1 cellular context compared by ENCODE assay signal in the genomic region with DNA sequence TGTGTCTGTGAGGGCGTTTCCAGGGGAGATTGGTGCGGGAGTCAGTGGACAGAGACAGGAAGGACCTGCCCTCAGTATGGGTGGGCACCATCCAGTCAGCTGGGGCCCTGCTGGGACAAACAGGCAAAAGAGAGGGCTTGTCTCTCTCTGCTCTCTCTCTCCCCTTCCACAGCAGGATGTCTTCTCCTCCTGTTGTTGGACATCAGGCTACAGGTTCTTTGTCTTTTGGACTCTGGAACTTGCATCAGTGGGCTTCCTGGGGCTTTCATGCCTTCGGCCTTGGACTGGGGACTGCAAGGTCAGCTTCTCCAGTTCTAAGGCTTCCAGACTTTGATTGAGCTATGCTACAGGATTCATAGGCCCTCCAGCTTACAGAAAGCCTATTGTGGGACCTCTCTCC.
TF ChIP-seq lines count a peak whose summit lies in the region.

No MANE protein-coding gene starts in this region.

TF ChIP-seq in HepG2, 621 proteins besides CTCF, POLR2A, EP300 and RAD21 (continued from another document and continues in another):
- TF ChIP-seq, protein P1, sequence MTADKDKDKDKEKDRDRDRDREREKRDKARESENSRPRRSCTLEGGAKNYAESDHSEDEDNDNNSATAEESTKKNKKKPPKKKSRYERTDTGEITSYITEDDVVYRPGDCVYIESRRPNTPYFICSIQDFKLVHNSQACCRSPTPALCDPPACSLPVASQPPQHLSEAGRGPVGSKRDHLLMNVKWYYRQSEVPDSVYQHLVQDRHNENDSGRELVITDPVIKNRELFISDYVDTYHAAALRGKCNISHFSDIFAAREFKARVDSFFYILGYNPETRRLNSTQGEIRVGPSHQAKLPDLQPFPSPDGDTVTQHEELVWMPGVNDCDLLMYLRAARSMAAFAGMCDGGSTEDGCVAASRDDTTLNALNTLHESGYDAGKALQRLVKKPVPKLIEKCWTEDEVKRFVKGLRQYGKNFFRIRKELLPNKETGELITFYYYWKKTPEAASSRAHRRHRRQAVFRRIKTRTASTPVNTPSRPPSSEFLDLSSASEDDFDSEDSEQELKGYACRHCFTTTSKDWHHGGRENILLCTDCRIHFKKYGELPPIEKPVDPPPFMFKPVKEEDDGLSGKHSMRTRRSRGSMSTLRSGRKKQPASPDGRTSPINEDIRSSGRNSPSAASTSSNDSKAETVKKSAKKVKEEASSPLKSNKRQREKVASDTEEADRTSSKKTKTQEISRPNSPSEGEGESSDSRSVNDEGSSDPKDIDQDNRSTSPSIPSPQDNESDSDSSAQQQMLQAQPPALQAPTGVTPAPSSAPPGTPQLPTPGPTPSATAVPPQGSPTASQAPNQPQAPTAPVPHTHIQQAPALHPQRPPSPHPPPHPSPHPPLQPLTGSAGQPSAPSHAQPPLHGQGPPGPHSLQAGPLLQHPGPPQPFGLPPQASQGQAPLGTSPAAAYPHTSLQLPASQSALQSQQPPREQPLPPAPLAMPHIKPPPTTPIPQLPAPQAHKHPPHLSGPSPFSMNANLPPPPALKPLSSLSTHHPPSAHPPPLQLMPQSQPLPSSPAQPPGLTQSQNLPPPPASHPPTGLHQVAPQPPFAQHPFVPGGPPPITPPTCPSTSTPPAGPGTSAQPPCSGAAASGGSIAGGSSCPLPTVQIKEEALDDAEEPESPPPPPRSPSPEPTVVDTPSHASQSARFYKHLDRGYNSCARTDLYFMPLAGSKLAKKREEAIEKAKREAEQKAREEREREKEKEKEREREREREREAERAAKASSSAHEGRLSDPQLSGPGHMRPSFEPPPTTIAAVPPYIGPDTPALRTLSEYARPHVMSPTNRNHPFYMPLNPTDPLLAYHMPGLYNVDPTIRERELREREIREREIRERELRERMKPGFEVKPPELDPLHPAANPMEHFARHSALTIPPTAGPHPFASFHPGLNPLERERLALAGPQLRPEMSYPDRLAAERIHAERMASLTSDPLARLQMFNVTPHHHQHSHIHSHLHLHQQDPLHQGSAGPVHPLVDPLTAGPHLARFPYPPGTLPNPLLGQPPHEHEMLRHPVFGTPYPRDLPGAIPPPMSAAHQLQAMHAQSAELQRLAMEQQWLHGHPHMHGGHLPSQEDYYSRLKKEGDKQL (CRISPR knock-in tag; IDR thresholded peaks at IDR 0.05; ENCODE audit: low read depth) = no peak
- TF ChIP-seq, protein P2, sequence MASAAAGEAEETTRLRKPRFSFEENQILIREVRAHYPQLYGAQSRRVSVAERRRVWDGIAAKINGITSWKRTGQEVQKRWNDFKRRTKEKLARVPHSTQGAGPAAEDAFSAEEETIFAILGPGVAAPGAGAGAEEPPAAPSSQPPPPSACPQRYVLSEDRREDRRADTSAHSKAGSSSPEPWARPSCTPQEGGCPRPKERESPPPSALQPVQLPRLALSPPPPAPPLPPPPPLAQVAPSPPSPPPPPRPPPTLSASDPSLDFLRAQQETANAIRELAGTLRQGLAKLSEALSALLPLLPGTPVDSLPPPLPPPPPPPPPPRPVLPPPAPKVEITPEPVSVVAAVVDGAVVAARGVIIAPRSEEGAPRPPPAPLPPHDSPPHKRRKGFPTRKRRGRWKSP (CRISPR knock-in tag; IDR thresholded peaks at IDR 0.05) = no peak
- TF ChIP-seq ZNF777 (CRISPR knock-in tag; IDR thresholded peaks at IDR 0.05) (no peak), ISL2 (CRISPR knock-in tag; IDR thresholded peaks at IDR 0.05) (peak; percentile 89), ZNF615 (CRISPR knock-in tag; IDR thresholded peaks at IDR 0.05; ENCODE audit: borderline replicate concordance) (no peak), ZNF788 (CRISPR knock-in tag; IDR thresholded peaks at IDR 0.05; ENCODE audit: borderline replicate concordance) (no peak), NFKBIZ (CRISPR knock-in tag; IDR thresholded peaks at IDR 0.05) (peak; percentile 45; the same call in 1 of the 2 replicates), SP1 (IDR thresholded peaks at IDR 0.05) (no peak), SP1 (CRISPR knock-in tag; IDR thresholded peaks at IDR 0.05) (no peak), KLF12 (CRISPR knock-in tag; IDR thresholded peaks at IDR 0.05; ENCODE audit: borderline replicate concordance) (no peak), HNF4G (IDR thresholded peaks at IDR 0.05; ENCODE audit: borderline replicate concordance, low read depth, low read length) (peak; percentile 96), HNF4G (CRISPR knock-in tag; IDR thresholded peaks at IDR 0.05; ENCODE audit: borderline replicate concordance, low read depth) (peak; percentile 95), MED1 (CRISPR knock-in tag; IDR thresholded peaks at IDR 0.05) (peak; percentile 75), BCL6 (CRISPR knock-in tag; IDR thresholded peaks at IDR 0.05) (peak; percentile 71), ZNF7 (CRISPR knock-in tag; IDR thresholded peaks at IDR 0.05) (no peak), NFE2L1 (CRISPR knock-in tag; IDR thresholded peaks at IDR 0.05; ENCODE audit: borderline replicate concordance) (no peak), ZNF670 (CRISPR knock-in tag; IDR thresholded peaks at IDR 0.05; ENCODE audit: borderline replicate concordance) (0 out of 2 replicates have a peak, but pooled peaks have one; percentile 39), ZNF737 (CRISPR knock-in tag; IDR thresholded peaks at IDR 0.05; ENCODE audit: borderline replicate concordance) (no peak), NCOA1 (CRISPR knock-in tag; IDR thresholded peaks at IDR 0.05) (0 out of 2 replicates have a peak, but pooled peaks have one; percentile 54), ZNF124 (CRISPR knock-in tag; IDR thresholded peaks at IDR 0.05) (no peak), ZFP36L1 (CRISPR knock-in tag; IDR thresholded peaks at IDR 0.05) (no peak), RFXAP (CRISPR knock-in tag; IDR thresholded peaks at IDR 0.05; ENCODE audit: borderline replicate concordance) (no peak)
- TF ChIP-seq, protein P3, sequence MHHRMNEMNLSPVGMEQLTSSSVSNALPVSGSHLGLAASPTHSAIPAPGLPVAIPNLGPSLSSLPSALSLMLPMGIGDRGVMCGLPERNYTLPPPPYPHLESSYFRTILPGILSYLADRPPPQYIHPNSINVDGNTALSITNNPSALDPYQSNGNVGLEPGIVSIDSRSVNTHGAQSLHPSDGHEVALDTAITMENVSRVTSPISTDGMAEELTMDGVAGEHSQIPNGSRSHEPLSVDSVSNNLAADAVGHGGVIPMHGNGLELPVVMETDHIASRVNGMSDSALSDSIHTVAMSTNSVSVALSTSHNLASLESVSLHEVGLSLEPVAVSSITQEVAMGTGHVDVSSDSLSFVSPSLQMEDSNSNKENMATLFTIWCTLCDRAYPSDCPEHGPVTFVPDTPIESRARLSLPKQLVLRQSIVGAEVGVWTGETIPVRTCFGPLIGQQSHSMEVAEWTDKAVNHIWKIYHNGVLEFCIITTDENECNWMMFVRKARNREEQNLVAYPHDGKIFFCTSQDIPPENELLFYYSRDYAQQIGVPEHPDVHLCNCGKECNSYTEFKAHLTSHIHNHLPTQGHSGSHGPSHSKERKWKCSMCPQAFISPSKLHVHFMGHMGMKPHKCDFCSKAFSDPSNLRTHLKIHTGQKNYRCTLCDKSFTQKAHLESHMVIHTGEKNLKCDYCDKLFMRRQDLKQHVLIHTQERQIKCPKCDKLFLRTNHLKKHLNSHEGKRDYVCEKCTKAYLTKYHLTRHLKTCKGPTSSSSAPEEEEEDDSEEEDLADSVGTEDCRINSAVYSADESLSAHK (CRISPR knock-in tag; IDR thresholded peaks at IDR 0.05; ENCODE audit: borderline replicate concordance) = no peak
- TF ChIP-seq, protein P4, sequence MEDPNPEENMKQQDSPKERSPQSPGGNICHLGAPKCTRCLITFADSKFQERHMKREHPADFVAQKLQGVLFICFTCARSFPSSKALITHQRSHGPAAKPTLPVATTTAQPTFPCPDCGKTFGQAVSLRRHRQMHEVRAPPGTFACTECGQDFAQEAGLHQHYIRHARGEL (CRISPR knock-in tag; IDR thresholded peaks at IDR 0.05) = no peak
- TF ChIP-seq, protein P5, sequence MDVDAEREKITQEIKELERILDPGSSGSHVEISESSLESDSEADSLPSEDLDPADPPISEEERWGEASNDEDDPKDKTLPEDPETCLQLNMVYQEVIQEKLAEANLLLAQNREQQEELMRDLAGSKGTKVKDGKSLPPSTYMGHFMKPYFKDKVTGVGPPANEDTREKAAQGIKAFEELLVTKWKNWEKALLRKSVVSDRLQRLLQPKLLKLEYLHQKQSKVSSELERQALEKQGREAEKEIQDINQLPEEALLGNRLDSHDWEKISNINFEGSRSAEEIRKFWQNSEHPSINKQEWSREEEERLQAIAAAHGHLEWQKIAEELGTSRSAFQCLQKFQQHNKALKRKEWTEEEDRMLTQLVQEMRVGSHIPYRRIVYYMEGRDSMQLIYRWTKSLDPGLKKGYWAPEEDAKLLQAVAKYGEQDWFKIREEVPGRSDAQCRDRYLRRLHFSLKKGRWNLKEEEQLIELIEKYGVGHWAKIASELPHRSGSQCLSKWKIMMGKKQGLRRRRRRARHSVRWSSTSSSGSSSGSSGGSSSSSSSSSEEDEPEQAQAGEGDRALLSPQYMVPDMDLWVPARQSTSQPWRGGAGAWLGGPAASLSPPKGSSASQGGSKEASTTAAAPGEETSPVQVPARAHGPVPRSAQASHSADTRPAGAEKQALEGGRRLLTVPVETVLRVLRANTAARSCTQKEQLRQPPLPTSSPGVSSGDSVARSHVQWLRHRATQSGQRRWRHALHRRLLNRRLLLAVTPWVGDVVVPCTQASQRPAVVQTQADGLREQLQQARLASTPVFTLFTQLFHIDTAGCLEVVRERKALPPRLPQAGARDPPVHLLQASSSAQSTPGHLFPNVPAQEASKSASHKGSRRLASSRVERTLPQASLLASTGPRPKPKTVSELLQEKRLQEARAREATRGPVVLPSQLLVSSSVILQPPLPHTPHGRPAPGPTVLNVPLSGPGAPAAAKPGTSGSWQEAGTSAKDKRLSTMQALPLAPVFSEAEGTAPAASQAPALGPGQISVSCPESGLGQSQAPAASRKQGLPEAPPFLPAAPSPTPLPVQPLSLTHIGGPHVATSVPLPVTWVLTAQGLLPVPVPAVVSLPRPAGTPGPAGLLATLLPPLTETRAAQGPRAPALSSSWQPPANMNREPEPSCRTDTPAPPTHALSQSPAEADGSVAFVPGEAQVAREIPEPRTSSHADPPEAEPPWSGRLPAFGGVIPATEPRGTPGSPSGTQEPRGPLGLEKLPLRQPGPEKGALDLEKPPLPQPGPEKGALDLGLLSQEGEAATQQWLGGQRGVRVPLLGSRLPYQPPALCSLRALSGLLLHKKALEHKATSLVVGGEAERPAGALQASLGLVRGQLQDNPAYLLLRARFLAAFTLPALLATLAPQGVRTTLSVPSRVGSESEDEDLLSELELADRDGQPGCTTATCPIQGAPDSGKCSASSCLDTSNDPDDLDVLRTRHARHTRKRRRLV (CRISPR knock-in tag; IDR thresholded peaks at IDR 0.05) = no peak
- TF ChIP-seq, protein P6, sequence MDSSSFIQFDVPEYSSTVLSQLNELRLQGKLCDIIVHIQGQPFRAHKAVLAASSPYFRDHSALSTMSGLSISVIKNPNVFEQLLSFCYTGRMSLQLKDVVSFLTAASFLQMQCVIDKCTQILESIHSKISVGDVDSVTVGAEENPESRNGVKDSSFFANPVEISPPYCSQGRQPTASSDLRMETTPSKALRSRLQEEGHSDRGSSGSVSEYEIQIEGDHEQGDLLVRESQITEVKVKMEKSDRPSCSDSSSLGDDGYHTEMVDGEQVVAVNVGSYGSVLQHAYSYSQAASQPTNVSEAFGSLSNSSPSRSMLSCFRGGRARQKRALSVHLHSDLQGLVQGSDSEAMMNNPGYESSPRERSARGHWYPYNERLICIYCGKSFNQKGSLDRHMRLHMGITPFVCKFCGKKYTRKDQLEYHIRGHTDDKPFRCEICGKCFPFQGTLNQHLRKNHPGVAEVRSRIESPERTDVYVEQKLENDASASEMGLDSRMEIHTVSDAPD (CRISPR knock-in tag; IDR thresholded peaks at IDR 0.05) = no peak
- TF ChIP-seq, protein P7, sequence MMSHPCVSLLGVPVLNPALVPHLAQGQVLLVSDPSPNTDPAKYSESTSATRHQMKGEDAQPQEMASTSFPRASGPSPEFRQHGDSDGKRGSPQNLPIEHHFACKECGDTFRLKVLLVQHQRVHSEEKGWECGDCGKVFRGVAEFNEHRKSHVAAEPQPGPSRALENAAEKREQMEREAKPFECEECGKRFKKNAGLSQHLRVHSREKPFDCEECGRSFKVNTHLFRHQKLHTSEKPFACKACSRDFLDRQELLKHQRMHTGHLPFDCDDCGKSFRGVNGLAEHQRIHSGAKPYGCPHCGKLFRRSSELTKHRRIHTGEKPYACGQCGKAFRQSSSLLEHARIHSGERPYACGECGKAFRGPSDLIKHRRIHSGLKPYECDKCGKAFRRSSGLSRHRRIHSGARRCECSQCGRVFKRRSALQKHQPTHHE (CRISPR knock-in tag; IDR thresholded peaks at IDR 0.05; ENCODE audit: borderline replicate concordance) = no peak
- TF ChIP-seq, protein P8, sequence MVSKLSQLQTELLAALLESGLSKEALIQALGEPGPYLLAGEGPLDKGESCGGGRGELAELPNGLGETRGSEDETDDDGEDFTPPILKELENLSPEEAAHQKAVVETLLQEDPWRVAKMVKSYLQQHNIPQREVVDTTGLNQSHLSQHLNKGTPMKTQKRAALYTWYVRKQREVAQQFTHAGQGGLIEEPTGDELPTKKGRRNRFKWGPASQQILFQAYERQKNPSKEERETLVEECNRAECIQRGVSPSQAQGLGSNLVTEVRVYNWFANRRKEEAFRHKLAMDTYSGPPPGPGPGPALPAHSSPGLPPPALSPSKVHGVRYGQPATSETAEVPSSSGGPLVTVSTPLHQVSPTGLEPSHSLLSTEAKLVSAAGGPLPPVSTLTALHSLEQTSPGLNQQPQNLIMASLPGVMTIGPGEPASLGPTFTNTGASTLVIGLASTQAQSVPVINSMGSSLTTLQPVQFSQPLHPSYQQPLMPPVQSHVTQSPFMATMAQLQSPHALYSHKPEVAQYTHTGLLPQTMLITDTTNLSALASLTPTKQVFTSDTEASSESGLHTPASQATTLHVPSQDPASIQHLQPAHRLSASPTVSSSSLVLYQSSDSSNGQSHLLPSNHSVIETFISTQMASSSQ (IDR thresholded peaks at IDR 0.05; ENCODE audit: low read depth) = no peak
- TF ChIP-seq, protein P8 (CRISPR knock-in tag; IDR thresholded peaks at IDR 0.05; ENCODE audit: borderline replicate concordance) = no peak
- TF ChIP-seq, protein P9, sequence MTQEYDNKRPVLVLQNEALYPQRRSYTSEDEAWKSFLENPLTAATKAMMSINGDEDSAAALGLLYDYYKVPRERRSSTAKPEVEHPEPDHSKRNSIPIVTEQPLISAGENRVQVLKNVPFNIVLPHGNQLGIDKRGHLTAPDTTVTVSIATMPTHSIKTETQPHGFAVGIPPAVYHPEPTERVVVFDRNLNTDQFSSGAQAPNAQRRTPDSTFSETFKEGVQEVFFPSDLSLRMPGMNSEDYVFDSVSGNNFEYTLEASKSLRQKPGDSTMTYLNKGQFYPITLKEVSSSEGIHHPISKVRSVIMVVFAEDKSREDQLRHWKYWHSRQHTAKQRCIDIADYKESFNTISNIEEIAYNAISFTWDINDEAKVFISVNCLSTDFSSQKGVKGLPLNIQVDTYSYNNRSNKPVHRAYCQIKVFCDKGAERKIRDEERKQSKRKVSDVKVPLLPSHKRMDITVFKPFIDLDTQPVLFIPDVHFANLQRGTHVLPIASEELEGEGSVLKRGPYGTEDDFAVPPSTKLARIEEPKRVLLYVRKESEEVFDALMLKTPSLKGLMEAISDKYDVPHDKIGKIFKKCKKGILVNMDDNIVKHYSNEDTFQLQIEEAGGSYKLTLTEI (CRISPR knock-in tag; conservative IDR thresholded peaks at IDR 0.05) = no peak
